8 cellular contexts compared by ENCODE assay signal in genomic region chr1:1540015-1540816, GRCh38. TPM values are rescaled to one million over a fixed set of nuclear protein-coding genes. Genes with fewer than 3 reads are reported as not detected.
DNase-seq lines count a peak whose midpoint lies in the region; ATAC-seq and TF ChIP-seq lines count a peak whose summit lies in the region.

Gene TMEM240, minus strand, starts transcription at chr1:1540624. Its CDS starts 278 bp downstream, at chr1:1540346.

- no CpG with 5 or more reads among the region's 108 CpGs for WGBS in neuronal stem cell (ENCODE audit: extremely low coverage in 2 of 2, insufficient read length in 2 of 2, insufficient replicate concordance in 1 of 2), 2 donors

- H2BK12ac ChIP-seq in neuronal stem cell (ENCODE audit: low read length), result peak within 1 kb of the TSS; percentile 84

- no peak within 1 kb of the TSS for H2BK120ac ChIP-seq in neuronal stem cell (ENCODE audit: low read depth, low read length)

- CTCF ChIA-PET in AG04449 (lab: Yijun Ruan, JAX), result interaction anchor here (1.3 kb wide), 1 partner anchor 16 kb away, joined by 4 read pairs; no protein-coding TSS in a partner anchor

- peak within 1 kb of the TSS; percentile 97 for H3K9ac ChIP-seq in neuronal stem cell (ENCODE audit: low read depth, low read length, poor library complexity)

- POLR2A ChIA-PET in AG04449 (lab: Yijun Ruan, JAX), result no interaction called here

- H3K23ac ChIP-seq in neuronal stem cell (ENCODE audit: low read depth, low read length, poor library complexity), result peak within 1 kb of the TSS; percentile 43

- ATAC-seq in foreskin keratinocyte (peak; percentile 24), HG02798 (IDR thresholded peaks at IDR 0.05; ENCODE audit: poor library complexity, unreplicated experiment) (no peak), GM21737 (IDR thresholded peaks at IDR 0.05; ENCODE audit: unreplicated experiment) (no peak)

- peak within 1 kb of the TSS; percentile 39 for H4K91ac ChIP-seq in neuronal stem cell (ENCODE audit: low read depth, low read length, poor library complexity)

- H3K4me3 ChIP-seq in AG04449 (ENCODE audit: low read depth, low read length) (peak within 1 kb of the TSS; percentile 72), neuronal stem cell (ENCODE audit: low read length in 2 of 2) (peak within 1 kb of the TSS; percentile 34 to 88)

- H2BK5ac ChIP-seq in neuronal stem cell (ENCODE audit: low read length), result no peak within 1 kb of the TSS

- H3K4me1 ChIP-seq in foreskin keratinocyte (no peaks in the 10 kb centered on the region), neuronal stem cell (ENCODE audit: control insufficient read depth in 2 of 2, insufficient read depth in 1 of 2, low read depth in 1 of 2, low read length in 2 of 2) (peaks cover 0 to 12% of the 10 kb centered on the region in 2 donors)

- peak within 1 kb of the TSS; percentile 76 for H3K4ac ChIP-seq in neuronal stem cell (ENCODE audit: low read length)

- H3K14ac ChIP-seq in neuronal stem cell (ENCODE audit: low read length), result peak within 1 kb of the TSS; percentile 89

- peak within 1 kb of the TSS; percentile 99 for H2AK5ac ChIP-seq in neuronal stem cell (ENCODE audit: low read depth, low read length)

- H3K27me3 ChIP-seq in foreskin keratinocyte, result peaks cover 9% of the 10 kb centered on the region
- no peaks in the 10 kb centered on the region for H3K27me3 ChIP-seq in neuronal stem cell (ENCODE audit: control insufficient read depth in 3 of 3, insufficient read depth in 3 of 3, low read depth in 1 of 3, low read length in 3 of 3)

- peak within 1 kb of the TSS; percentile 49 for H2BK15ac ChIP-seq in neuronal stem cell (ENCODE audit: low read length)

- no peak within 1 kb of the TSS for H2AFZ ChIP-seq in neuronal stem cell (ENCODE audit: low read length)

- peaks cover 19 to 32% of the 10 kb centered on the region in 2 donors for H3K36me3 ChIP-seq in neuronal stem cell (replicated peaks in 1 of 2; ENCODE audit: control insufficient read depth in 2 of 2, insufficient read depth in 2 of 2, low read length in 2 of 2)

- H4K8ac ChIP-seq in neuronal stem cell (ENCODE audit: low read depth, low read length), result no peak within 1 kb of the TSS

- DNase-seq in AG04449 (ENCODE audit: low read depth, low spot score), result no peak
- peak; percentile 55 for DNase-seq in NCI-H2196 (lab: John Stamatoyannopoulos, UW; ENCODE audit: unreplicated experiment)
- peak; percentile 35 for DNase-seq in activated gamma-delta T cell (lab: John Stamatoyannopoulos, UW)
- no peak for DNase-seq in foreskin keratinocyte
- peak; percentile 71 for DNase-seq in neuronal stem cell (ENCODE audit: low spot score)
- DNase-seq in stromal cell of bone marrow (ENCODE audit: low read depth), result peak; percentile 58

- peak within 1 kb of the TSS; percentile 96 for H3K4me2 ChIP-seq in neuronal stem cell (ENCODE audit: insufficient read depth, low read length, poor library complexity, severe bottlenecking)

- H3K18ac ChIP-seq in neuronal stem cell (ENCODE audit: low read length), result peak within 1 kb of the TSS; percentile 95

- H3K79me1 ChIP-seq in neuronal stem cell (ENCODE audit: low read depth, low read length), result peaks cover 41% of the 10 kb centered on the region

- TF ChIP-seq CTCF in AG04449 (IDR thresholded peaks at IDR 0.05; ENCODE audit: insufficient read depth, low read length, missing control alignments), result no peak
- TF ChIP-seq CTCF in foreskin keratinocyte (conservative IDR thresholded peaks at IDR 0.05), result no peak

- peaks cover 0 to 2% of the 10 kb centered on the region in 2 donors for H3K9me3 ChIP-seq in neuronal stem cell (replicated peaks in 1 of 2; ENCODE audit: control insufficient read depth in 2 of 2, insufficient read depth in 1 of 2, low read depth in 1 of 2, low read length in 2 of 2)

- H3K27ac ChIP-seq in foreskin keratinocyte (no peak within 1 kb of the TSS), neuronal stem cell (replicated peaks; ENCODE audit: low read length) (peak within 1 kb of the TSS; percentile 39)

RNA-seq across cellular contexts. Expression of gene TMEM240, which starts in this region (rescaled TPM):
- total RNA-seq in foreskin keratinocyte, result 0.28 and 0.37 TPM in 2 replicates
- 0.79 TPM in 2 replicates for polyA plus RNA-seq in foreskin keratinocyte
- 8.8 TPM for polyA plus RNA-seq in neuronal stem cell (2013, experiment 1 of 2)
- polyA plus RNA-seq in neuronal stem cell (2013, experiment 2 of 2), result 8.6 TPM

Comparison
In these comparisons a context has a peak if more than half of its experiments do, and no peak if none do; other contexts are left out.
1. Peak in ATAC-seq in foreskin keratinocyte; RNA of the gene not detected or under 1 TPM.
2. DNase-seq: peak in NCI-H2196 (single experiment), activated gamma-delta T cell (single experiment), neuronal stem cell (single experiment) and stromal cell of bone marrow (single experiment); none in AG04449 (single experiment) and foreskin keratinocyte (0 of 2).